Comparison of ENCODE assay signal across 7 cellular contexts in genomic region chr5:75611324-75612210, GRCh38. TPM values are rescaled to one million over a fixed set of nuclear protein-coding genes. Genes with fewer than 3 reads are reported as not detected.
A peak's percentile ranks its signal among the peaks of the same experiment; 100 is the strongest.
DNase-seq lines count a peak whose midpoint lies in the region; ATAC-seq and TF ChIP-seq lines count a peak whose summit lies in the region.

Gene ANKDD1B, plus strand, starts transcription at chr5:75611453. Its CDS starts 182 bp downstream, at chr5:75611635.

- intact Hi-C loops in heart right ventricle (cut with DNase I) = no loop called here

- no peak within 1 kb of the TSS for H3K27ac Mint-ChIP-seq in activated CD8-positive, alpha-beta T cell treated with anti-CD3 and anti-CD28 coated beads, Interleukin-2, amount 10 ng/mL, durations not matched to agents 7 days and 5 days

- H3K27ac ChIP-seq in heart right ventricle (peak within 1 kb of the TSS in 3 of 10 donors; percentile 29 to 56 (median 52)), parathyroid adenoma (no peak within 1 kb of the TSS)

- peaks cover 16% of the 10 kb centered on the region for H3K27me3 Mint-ChIP-seq in activated CD8-positive, alpha-beta T cell treated with anti-CD3 and anti-CD28 coated beads, Interleukin-2, amount 10 ng/mL, durations not matched to agents 7 days and 5 days (ENCODE audit: low read depth)

- H3K36me3 ChIP-seq in heart right ventricle = no peaks in the 10 kb centered on the region
- no peaks in the 10 kb centered on the region for H3K36me3 ChIP-seq in parathyroid adenoma (ENCODE audit: control insufficient read depth, insufficient read depth, low read length)

- WGBS in heart right ventricle, 2 donors = 2% methylated on average over 52 of the region's 52 CpGs

- H3K4me1 Mint-ChIP-seq in activated CD8-positive, alpha-beta T cell treated with anti-CD3 and anti-CD28 coated beads, Interleukin-2, amount 10 ng/mL, durations not matched to agents 7 days and 5 days (ENCODE audit: low read depth) = peaks cover 11% of the 10 kb centered on the region

- H3K9ac ChIP-seq in parathyroid adenoma = no peak within 1 kb of the TSS

- POLR2A ChIA-PET in activated CD8-positive, alpha-beta T cell treated with anti-CD3 and anti-CD28 coated beads, Interleukin-2, amount 10 ng/mL, durations not matched to agents 7 days and 5 days (lab: Charles Lee) = no interaction called here

- H3K4me3 Mint-ChIP-seq in activated CD8-positive, alpha-beta T cell treated with anti-CD3 and anti-CD28 coated beads, Interleukin-2, amount 10 ng/mL, durations not matched to agents 7 days and 5 days = peak within 1 kb of the TSS; percentile 45

- H3K4me1 ChIP-seq in heart right ventricle (peaks cover 0 to 17% (median 11%) of the 10 kb centered on the region in 9 donors), parathyroid adenoma (no peaks in the 10 kb centered on the region)

- CTCF ChIA-PET in activated CD8-positive, alpha-beta T cell treated with anti-CD3 and anti-CD28 coated beads, Interleukin-2, amount 10 ng/mL, durations not matched to agents 7 days and 5 days (lab: Charles Lee) = no interaction called here

- H3K79me2 ChIP-seq in parathyroid adenoma = no peaks in the 10 kb centered on the region

- no peak within 1 kb of the TSS for H3K4me2 ChIP-seq in parathyroid adenoma (ENCODE audit: low read length)

- peak; percentile 41 for DNase-seq in GM20000 (ENCODE audit: low spot score)
- DNase-seq in activated CD8-positive, alpha-beta T cell treated with anti-CD3 and anti-CD28 coated beads, Interleukin-2, amount 10 ng/mL, durations not matched to agents 7 days and 5 days = no peak
- peak; percentile 14 to 20 for DNase-seq in heart right ventricle
- DNase-seq in activated CD4-positive, alpha-beta T cell treated with anti-CD3 and anti-CD28 coated beads for 4 hours = no peak
- DNase-seq in NCI-H1436 (lab: John Stamatoyannopoulos, UW) = no peak

- H2AFZ ChIP-seq in parathyroid adenoma = peak within 1 kb of the TSS; percentile 82

- ATAC-seq in activated CD8-positive, alpha-beta T cell treated with anti-CD3 and anti-CD28 coated beads, Interleukin-2, amount 10 ng/mL, durations not matched to agents 7 days and 5 days = peak; percentile 23
- ATAC-seq in heart right ventricle = peak; percentile 43 to 77 (median 62)
- no peak for ATAC-seq in GM18858 (IDR thresholded peaks at IDR 0.05; ENCODE audit: unreplicated experiment)

- TF ChIP-seq CTCF in GM20000 (IDR thresholded peaks at IDR 0.05; ENCODE audit: extremely low read depth, missing control alignments) (no peak), heart right ventricle (IDR thresholded peaks at IDR 0.05) (no peak), parathyroid adenoma (IDR thresholded peaks at IDR 0.05) (no peak)

- H3K27me3 ChIP-seq in heart right ventricle (peaks cover 0 to 9% (median 0%) of the 10 kb centered on the region in 7 donors), parathyroid adenoma (ENCODE audit: control insufficient read depth, insufficient read depth, low read length) (no peaks in the 10 kb centered on the region)

- H3K9me3 Mint-ChIP-seq in activated CD8-positive, alpha-beta T cell treated with anti-CD3 and anti-CD28 coated beads, Interleukin-2, amount 10 ng/mL, durations not matched to agents 7 days and 5 days (ENCODE audit: insufficient read depth) = no peaks in the 10 kb centered on the region

- H3K9me3 ChIP-seq in heart right ventricle = no peaks in the 10 kb centered on the region
- no peaks in the 10 kb centered on the region for H3K9me3 ChIP-seq in parathyroid adenoma (ENCODE audit: control insufficient read depth, low read length)

- peaks cover 7% of the 10 kb centered on the region for H3K36me3 Mint-ChIP-seq in activated CD8-positive, alpha-beta T cell treated with anti-CD3 and anti-CD28 coated beads, Interleukin-2, amount 10 ng/mL, durations not matched to agents 7 days and 5 days (ENCODE audit: low read depth)

- peak within 1 kb of the TSS; percentile 33 to 69 (median 55) for H3K4me3 ChIP-seq in heart right ventricle
- H3K4me3 ChIP-seq in parathyroid adenoma (ENCODE audit: low read depth, low read length) = no peak within 1 kb of the TSS

RNA-seq across cellular contexts. Expression of gene ANKDD1B, which starts in this region (rescaled TPM):
- under 1 TPM; 0.18 to 0.32 TPM for total RNA-seq in activated CD8-positive, alpha-beta T cell treated with anti-CD3 and anti-CD28 coated beads, Interleukin-2, amount 10 ng/mL, durations not matched to agents 7 days and 5 days
- total RNA-seq in heart right ventricle = under 1 TPM in 4 of 10 donors, not detected in 6; 0.10 to 0.30 (median 0.21) TPM
- polyA plus RNA-seq in heart right ventricle = under 1 TPM; 0.04 to 0.37 TPM

Comparison
In these comparisons a context has a peak if more than half of its experiments do, and no peak if none do; other contexts are left out.
1. Peak in ATAC-seq in activated CD8-positive, alpha-beta T cell treated with anti-CD3 and anti-CD28 coated beads, Interleukin-2, amount 10 ng/mL, durations not matched to agents 7 days and 5 days; RNA of the gene not detected or under 1 TPM.
2. Peak in DNase-seq, ATAC-seq and H3K4me3 ChIP-seq in heart right ventricle; RNA of the gene not detected or under 1 TPM.